In genomic region chr15:77476999-77477398, GRCh38 we compare ENCODE assay signal across 19 cellular contexts. TPM values are rescaled to one million over a fixed set of nuclear protein-coding genes. Genes with fewer than 3 reads are reported as not detected.
DNase-seq lines count a peak whose midpoint lies in the region; ATAC-seq, FAIRE-seq and TF ChIP-seq lines count a peak whose summit lies in the region.
"Had no signal": no experiment of that assay in that cellular context is flagged by ENCODE, and none has a peak within 500 bp of the region (broad histone marks: within the 10 kb centered on the region; RNA-seq: fewer than 3 reads in every experiment).

No MANE protein-coding gene starts in this region.

- H3K79me2 ChIP-seq in K562 (ENCODE audit: control insufficient read depth, insufficient read depth, low read length), result no peaks in the 10 kb centered on the region

- POLR2A ChIA-PET in CD8-positive, alpha-beta T cell (lab: Charles Lee), result no interaction called here
- POLR2A ChIA-PET in K562 (lab: Yijun Ruan, JAX), result no interaction called here

- TF ChIP-seq CTCF in CD8-positive, alpha-beta T cell (IDR thresholded peaks at IDR 0.05), result no peak
- no peak for TF ChIP-seq CTCF in K562 (IDR thresholded peaks at IDR 0.05 in 2 of 3, conservative IDR thresholded peaks at IDR 0.05 in 1 of 3; ENCODE audit: insufficient read depth in 2 of 3, low read depth in 1 of 3, low read length in 3 of 3)
- no peak for TF ChIP-seq CTCF in fibroblast of pulmonary artery (IDR thresholded peaks at IDR 0.05; ENCODE audit: low read length, missing control alignments)
- no peak for TF ChIP-seq CTCF in upper lobe of right lung (IDR thresholded peaks at IDR 0.05)
- TF ChIP-seq CTCF in foreskin keratinocyte (conservative IDR thresholded peaks at IDR 0.05), result no peak

- H3K4me3 Mint-ChIP-seq in CD8-positive, alpha-beta T cell, result no peak overlapping the region
- H3K4me3 Mint-ChIP-seq: CD14-positive monocyte; CD4-positive, alpha-beta memory T cell; H9 had no signal

- peaks cover 77% of the 10 kb centered on the region for H3K36me3 Mint-ChIP-seq in CD8-positive, alpha-beta T cell

- no peaks in the 10 kb centered on the region for H3K9me3 ChIP-seq in CD8-positive, alpha-beta T cell (ENCODE audit: low read length)
- no peaks in the 10 kb centered on the region for H3K9me3 ChIP-seq in K562 (replicated peaks; ENCODE audit: control insufficient read depth, insufficient read depth, low read depth, low read length)
- H3K9me3 ChIP-seq in upper lobe of right lung, result no peaks in the 10 kb centered on the region
- H3K9me3 ChIP-seq: BLaER1 had no signal

- no peak for DNase-seq in CD8-positive, alpha-beta T cell
- no peak for DNase-seq in K562 (ENCODE audit: extremely low read depth in 1 of 4, low spot score in 3 of 4)
- peak; percentile 60 for DNase-seq in fibroblast of pulmonary artery (ENCODE audit: low read depth)
- no peak for DNase-seq in upper lobe of right lung
- no peak for DNase-seq in foreskin keratinocyte
- DNase-seq in NAMALWA (ENCODE audit: low spot score), result no peak
- no peak for DNase-seq in NCI-H2171 treated with DMSO at 0.1 percent for 48 hours (lab: John Stamatoyannopoulos, UW)
- DNase-seq: CD4-positive, alpha-beta memory T cell; DMS 273 treated with DMSO at 0.1 percent for 48 hours; DMS53; DND-41; EL; H9 had no signal

- H3K9me1 ChIP-seq in K562 (ENCODE audit: control insufficient read depth, insufficient read depth, low read length), result no peaks in the 10 kb centered on the region

- no peak overlapping the region for H3K4me3 ChIP-seq in CD8-positive, alpha-beta T cell (ENCODE audit: low read depth, low read length)
- H3K4me3 ChIP-seq in K562, result no peak overlapping the region
- no peak overlapping the region for H3K4me3 ChIP-seq in fibroblast of pulmonary artery (replicated peaks; ENCODE audit: low read depth, low read length)
- no peak overlapping the region for H3K4me3 ChIP-seq in upper lobe of right lung
- H3K4me3 ChIP-seq: BLaER1 had no signal

- H3K9ac ChIP-seq in K562 (ENCODE audit: insufficient read depth in 1 of 2, low read depth in 2 of 2, low read length in 2 of 2), result no peak overlapping the region
- H3K9ac ChIP-seq: BLaER1 had no signal

- no peak overlapping the region for H3K27ac ChIP-seq in CD8-positive, alpha-beta T cell (ENCODE audit: low read depth, low read length)
- H3K27ac ChIP-seq in K562 (ENCODE audit: extremely low read depth, low read depth, low read length), result no peak overlapping the region
- H3K27ac ChIP-seq in upper lobe of right lung, result peak overlapping the region; percentile 26
- H3K27ac ChIP-seq in foreskin keratinocyte, result no peak overlapping the region
- H3K27ac ChIP-seq: BLaER1 had no signal

- intact Hi-C loops in CD8-positive, alpha-beta T cell (cut with DNase I, micrococcal nuclease), result no loop called here
- intact Hi-C loops in K562 (cut with micrococcal nuclease) (no loop called here), upper lobe of right lung (cut with DNase I) (no loop called here)

- H3K27me3 ChIP-seq in CD8-positive, alpha-beta T cell (ENCODE audit: insufficient read depth, low read length), result no peaks in the 10 kb centered on the region
- no peaks in the 10 kb centered on the region for H3K27me3 ChIP-seq in K562 (ENCODE audit: control insufficient read depth in 2 of 2, insufficient read depth in 2 of 2, low read length in 2 of 2)
- no peaks in the 10 kb centered on the region for H3K27me3 ChIP-seq in upper lobe of right lung
- no peaks in the 10 kb centered on the region for H3K27me3 ChIP-seq in foreskin keratinocyte
- H3K27me3 ChIP-seq: BLaER1 had no signal

- CTCF ChIA-PET in CD8-positive, alpha-beta T cell (lab: Charles Lee), result no interaction called here
- CTCF ChIA-PET in K562 (lab: Yijun Ruan, JAX; ENCODE audit: low intra/inter-chr PET ratio), result no interaction called here

- 100% methylated on average over 1 of the region's 1 CpG for WGBS in K562 (ENCODE audit: insufficient coverage, low coverage, missing lambda C conversion rate)

- H3K4me2 ChIP-seq in K562 (ENCODE audit: insufficient read depth, low read length), result no peak overlapping the region
- H3K4me2 ChIP-seq: BLaER1 had no signal

- no peak for TF ChIP-seq EP300 in K562 (IDR thresholded peaks at IDR 0.05; ENCODE audit: low read length)

- BruUV-seq in K562 (replicated peaks; lab: Mats Ljungman, UMichigan), result no TSS peak

- ATAC-seq in CD8-positive, alpha-beta T cell, result no peak
- ATAC-seq in K562 (no peak), upper lobe of right lung (no peak), foreskin keratinocyte (no peak)

- TF ChIP-seq RAD21 in K562 (CRISPR knock-in tag; conservative IDR thresholded peaks at IDR 0.05 in 1 of 2, IDR thresholded peaks at IDR 0.05 in 1 of 2), result no peak

- no peak for FAIRE-seq in K562 (lab: Jason Lieb, UNC)
- FAIRE-seq: A204.1, GM12891, GM19239, H1 had no signal

- H3K27ac Mint-ChIP-seq in CD8-positive, alpha-beta T cell, result peak overlapping the region; percentile 5
- H3K27ac Mint-ChIP-seq: CD14-positive monocyte, H9 had no signal

- no peaks in the 10 kb centered on the region for H4K20me1 ChIP-seq in K562 (replicated peaks; ENCODE audit: control insufficient read depth, insufficient read depth, low read length)
- H4K20me1 ChIP-seq: BLaER1 had no signal

- in situ Hi-C loops in K562 (cut with MboI), result no loop called here

- peaks cover 25% of the 10 kb centered on the region for H3K36me3 ChIP-seq in CD8-positive, alpha-beta T cell (ENCODE audit: insufficient read depth, low read length)
- H3K36me3 ChIP-seq in K562 (ENCODE audit: control insufficient read depth, insufficient read depth, low read length) (peaks cover 67% of the 10 kb centered on the region; the same call in 2 of the 3 replicates), upper lobe of right lung (peaks cover 34% of the 10 kb centered on the region)

- H3K27me3 Mint-ChIP-seq in CD8-positive, alpha-beta T cell (ENCODE audit: low read depth), result no peaks in the 10 kb centered on the region
- H3K27me3 Mint-ChIP-seq: CD4-positive, alpha-beta memory T cell had no signal

- H3K9me3 Mint-ChIP-seq in CD8-positive, alpha-beta T cell, result no peaks in the 10 kb centered on the region
- H3K9me3 Mint-ChIP-seq: CD14-positive monocyte; CD4-positive, alpha-beta memory T cell; H9 had no signal

- no peak overlapping the region for H2AFZ ChIP-seq in K562 (ENCODE audit: low read depth, low read length)

- TF ChIP-seq POLR2A in K562 (conservative IDR thresholded peaks at IDR 0.05), result no peak

- peaks cover 2% of the 10 kb centered on the region for H3K4me1 Mint-ChIP-seq in CD8-positive, alpha-beta T cell (ENCODE audit: low read depth)

- H3K4me1 ChIP-seq in CD8-positive, alpha-beta T cell (ENCODE audit: insufficient read depth, low read length), result no peaks in the 10 kb centered on the region
- no peaks in the 10 kb centered on the region for H3K4me1 ChIP-seq in K562 (replicated peaks in 1 of 2; ENCODE audit: control insufficient read depth in 2 of 2, insufficient read depth in 2 of 2, low read length in 2 of 2)
- H3K4me1 ChIP-seq in upper lobe of right lung, result peaks cover 24% of the 10 kb centered on the region
- H3K4me1 ChIP-seq in foreskin keratinocyte, result no peaks in the 10 kb centered on the region
- H3K4me1 ChIP-seq: BLaER1 had no signal

TF ChIP-seq in K562, 482 proteins besides CTCF, POLR2A, EP300 and RAD21 (continues in another document):
- TF ChIP-seq PTTG1 (tag; IDR thresholded peaks at IDR 0.05; ENCODE audit: low read depth), result no peak

RNA-seq across cellular contexts. Expression of gene HMG20A, which starts 56.3 kb away (rescaled TPM):
- 10 to 100 TPM; 20.6 to 23.4 TPM for total RNA-seq in CD8-positive, alpha-beta T cell
- 42.4 and 74.4 TPM in 2 replicates for total RNA-seq in K562 (2011; cell fraction: chromatin; rRNA removed; ENCODE audit: low replicate concordance)
- total RNA-seq in K562 (2011; cell fraction: nucleolus; rRNA removed), result 25.0 and 27.0 TPM in 2 replicates
- 43.0 and 73.1 TPM in 2 replicates for total RNA-seq in K562 (2011; cell fraction: nucleoplasm; rRNA removed)
- total RNA-seq in K562 (2014; rRNA removed) (31.8 and 31.9 TPM in 2 replicates), K562 (2014; rRNA removed; fragmentation: Illumina TruSeq; extraction: Trizol) (38.9 and 45.5 TPM in 2 replicates), K562 (2015; rRNA removed; fragmentation: Illumina TruSeq; extraction: Trizol) (31.6 and 34.7 TPM in 2 replicates), K562 (2021) (32.9 and 42.5 TPM in 2 replicates), upper lobe of right lung (41.9 TPM), foreskin keratinocyte (23.8 and 25.3 TPM in 2 replicates)
- polyA plus RNA-seq in K562 (2011; rRNA removed) (61.3 and 68.1 TPM in 2 replicates), K562 (2014; fragmentation: Illumina TruSeq; extraction: Trizol) (54.9 and 61.0 TPM in 2 replicates), K562 (2014; fragmentation: Nextera tagmentation; extraction: Ambion mirVana) (10 to 100 TPM; 25.0 to 42.0 TPM), K562 (2014; rRNA removed) (30.3 and 34.3 TPM in 2 replicates), foreskin keratinocyte (9.6 and 11.9 TPM in 2 replicates)
- 39.1 and 57.2 TPM in 2 replicates for polyA plus RNA-seq in K562 (2011; cell fraction: cytosol; rRNA removed)
- 35.2 and 41.2 TPM in 2 replicates for polyA plus RNA-seq in K562 (2011; cell fraction: nucleus; rRNA removed)
- 26.1 and 27.5 TPM in 2 replicates for polyA plus RNA-seq in K562 (2012)
- 89.8 and 102 TPM in 2 replicates for polyA minus RNA-seq in K562 (2011; rRNA and poly(A)+ RNA removed)
- 33.9 and 45.7 TPM in 2 replicates for polyA minus RNA-seq in K562 (2011; cell fraction: cytosol; rRNA and poly(A)+ RNA removed)
- 23.6 and 36.2 TPM in 2 replicates for polyA minus RNA-seq in K562 (2011; cell fraction: nucleus; rRNA and poly(A)+ RNA removed)

RNA-seq across cellular contexts. Expression of gene PEAK1, which starts 57.1 kb away (rescaled TPM):
- total RNA-seq in CD8-positive, alpha-beta T cell, result 10 to 100 TPM; 12.4 to 15.7 TPM
- 20.6 and 63.9 TPM in 2 replicates for total RNA-seq in K562 (2011; cell fraction: chromatin; rRNA removed; ENCODE audit: low replicate concordance)
- total RNA-seq in K562 (2011; cell fraction: nucleolus; rRNA removed), result 14.5 and 18.3 TPM in 2 replicates
- total RNA-seq in K562 (2011; cell fraction: nucleoplasm; rRNA removed), result 21.4 and 26.1 TPM in 2 replicates
- total RNA-seq in K562 (2014; rRNA removed), result 10.8 and 11.8 TPM in 2 replicates
- 15.9 and 16.7 TPM in 2 replicates for total RNA-seq in K562 (2014; rRNA removed; fragmentation: Illumina TruSeq; extraction: Trizol)
- 12.9 and 16.3 TPM in 2 replicates for total RNA-seq in K562 (2015; rRNA removed; fragmentation: Illumina TruSeq; extraction: Trizol)
- 21.6 and 22.4 TPM in 2 replicates for total RNA-seq in K562 (2021)
- polyA plus RNA-seq in K562 (2011; rRNA removed), result 10.7 and 13.3 TPM in 2 replicates
- polyA plus RNA-seq in K562 (2011; cell fraction: cytosol; rRNA removed), result 5.1 and 7.8 TPM in 2 replicates
- polyA plus RNA-seq in K562 (2011; cell fraction: nucleus; rRNA removed), result 16.4 and 24.9 TPM in 2 replicates
- 9.7 and 10.6 TPM in 2 replicates for polyA plus RNA-seq in K562 (2012)
- 12.4 and 14.9 TPM in 2 replicates for polyA plus RNA-seq in K562 (2014; fragmentation: Illumina TruSeq; extraction: Trizol)
- polyA plus RNA-seq in K562 (2014; fragmentation: Nextera tagmentation; extraction: Ambion mirVana), result 1 to 10 TPM in 1 of 2 experiments, under 1 TPM in 1; 0.99 to 1.4 TPM
- 6.9 and 9.2 TPM in 2 replicates for polyA plus RNA-seq in K562 (2014; rRNA removed)
- 23.6 and 26.8 TPM in 2 replicates for polyA minus RNA-seq in K562 (2011; rRNA and poly(A)+ RNA removed)
- polyA minus RNA-seq in K562 (2011; cell fraction: cytosol; rRNA and poly(A)+ RNA removed), result 15.6 and 16.8 TPM in 2 replicates
- polyA minus RNA-seq in K562 (2011; cell fraction: nucleus; rRNA and poly(A)+ RNA removed), result 18.3 and 24.5 TPM in 2 replicates
- 139 TPM for total RNA-seq in upper lobe of right lung
- 8.8 and 9.1 TPM in 2 replicates for total RNA-seq in foreskin keratinocyte
- polyA plus RNA-seq in foreskin keratinocyte, result 0.57 and 0.81 TPM in 2 replicates
